24 cellular contexts compared by ENCODE assay signal in genomic region chr9:4943346-4943745, GRCh38.
"Had no signal": no experiment of that assay in that cellular context is flagged by ENCODE, and none has a peak within 500 bp of the region (broad histone marks: within the 10 kb centered on the region; RNA-seq: fewer than 3 reads in every experiment).

No MANE protein-coding gene starts in this region.

- ATAC-seq: activated CD8-positive, alpha-beta memory T cell treated with anti-CD3 and anti-CD28 coated beads, Interleukin-2, amount 10 ng/mL, durations not matched to agents 7 days and 5 days; effector memory CD8-positive, alpha-beta T cell; left lobe of liver; mucosa of descending colon had no signal

- H3K9me3 ChIP-seq: mucosa of descending colon, ovary, prostate gland, suprapubic skin, transverse colon had no signal

- H3K4me3 ChIP-seq: lung, mucosa of descending colon, ovary, prostate gland, suprapubic skin, transverse colon had no signal

- H3K36me3 ChIP-seq: brain microvascular endothelial cell, ovary, prostate gland, suprapubic skin, transverse colon had no signal

- FAIRE-seq: astrocyte, endothelial cell of umbilical vein had no signal

- H3K27ac ChIP-seq: brain microvascular endothelial cell, ovary, prostate gland, suprapubic skin, transverse colon had no signal

- H3K4me1 ChIP-seq: prostate gland had no signal

- H3K27me3 ChIP-seq: brain microvascular endothelial cell, ovary, suprapubic skin, transverse colon had no signal

- DNase-seq: activated B cell treated with CpG ODN at 0.5 μM for 24 hours; activated CD8-positive, alpha-beta memory T cell treated with anti-CD3 and anti-CD28 coated beads, Interleukin-2, amount 10 ng/mL, durations not matched to agents 7 days and 5 days; activated naive CD8-positive, alpha-beta T cell treated with anti-CD3 and anti-CD28 coated beads for 36 hours; activated T-cell treated with anti-CD3 and anti-CD28 coated beads, Interleukin-2, amount 50 U/mL, for 48 hours; brain microvascular endothelial cell; cortex of kidney; effector memory CD8-positive, alpha-beta T cell; head of caudate nucleus; kidney glomerular epithelial cell; mesendoderm; mucosa of descending colon; nephron progenitor cell; ovary; stimulated activated CD4-positive, alpha-beta T cell treated with anti-CD3 and anti-CD28 coated beads, Interleukin-15, amount 100 ng/mL, for 24 hours; stimulated activated CD4-positive, alpha-beta T cell treated with anti-CD3 and anti-CD28 coated beads, Interleukin-2, amount 100 ng/mL, for 24 hours; stimulated activated naive CD4-positive, alpha-beta T cell; T-helper 1 cell; transverse colon had no signal
